1 cellular context compared by ENCODE assay signal in genomic region chr1:90831910-90832309, GRCh38.
TF ChIP-seq lines count a peak whose summit lies in the region.

No MANE protein-coding gene starts in this region.

TF ChIP-seq in HEK293, 187 proteins besides CTCF, POLR2A, EP300 and RAD21 (continued from another document and continues in another):
- no peak for TF ChIP-seq ZNF664 (tag by site-specific recombination; IDR thresholded peaks at IDR 0.05)
- peak; percentile 80 for TF ChIP-seq GLIS1 (tag by site-specific recombination; IDR thresholded peaks at IDR 0.05)
- peak; percentile 63; the same call in 1 of the 2 replicates for TF ChIP-seq GFI1B (tag by site-specific recombination; IDR thresholded peaks at IDR 0.05)
- peak; percentile 94 for TF ChIP-seq OSR2 (tag by site-specific recombination; IDR thresholded peaks at IDR 0.05)
- TF ChIP-seq ZNF639 (tag by site-specific recombination; IDR thresholded peaks at IDR 0.05), result peak; percentile 53; the same call in 1 of the 2 replicates
- TF ChIP-seq ZNF555 (tag by site-specific recombination; conservative IDR thresholded peaks at IDR 0.05), result no peak
- no peak for TF ChIP-seq ZNF76 (tag by site-specific recombination; IDR thresholded peaks at IDR 0.05; ENCODE audit: borderline replicate concordance, low read depth)
- no peak for TF ChIP-seq ZNF354C (tag by site-specific recombination; IDR thresholded peaks at IDR 0.05; ENCODE audit: borderline replicate concordance, low read depth)
- TF ChIP-seq ZNF366 (tag by site-specific recombination; conservative IDR thresholded peaks at IDR 0.05), result 0 out of 2 replicates have a peak, but pooled peaks have one; percentile 41
- TF ChIP-seq FEZF1 (tag by site-specific recombination; IDR thresholded peaks at IDR 0.05), result peak; percentile 90
- TF ChIP-seq, protein P1, sequence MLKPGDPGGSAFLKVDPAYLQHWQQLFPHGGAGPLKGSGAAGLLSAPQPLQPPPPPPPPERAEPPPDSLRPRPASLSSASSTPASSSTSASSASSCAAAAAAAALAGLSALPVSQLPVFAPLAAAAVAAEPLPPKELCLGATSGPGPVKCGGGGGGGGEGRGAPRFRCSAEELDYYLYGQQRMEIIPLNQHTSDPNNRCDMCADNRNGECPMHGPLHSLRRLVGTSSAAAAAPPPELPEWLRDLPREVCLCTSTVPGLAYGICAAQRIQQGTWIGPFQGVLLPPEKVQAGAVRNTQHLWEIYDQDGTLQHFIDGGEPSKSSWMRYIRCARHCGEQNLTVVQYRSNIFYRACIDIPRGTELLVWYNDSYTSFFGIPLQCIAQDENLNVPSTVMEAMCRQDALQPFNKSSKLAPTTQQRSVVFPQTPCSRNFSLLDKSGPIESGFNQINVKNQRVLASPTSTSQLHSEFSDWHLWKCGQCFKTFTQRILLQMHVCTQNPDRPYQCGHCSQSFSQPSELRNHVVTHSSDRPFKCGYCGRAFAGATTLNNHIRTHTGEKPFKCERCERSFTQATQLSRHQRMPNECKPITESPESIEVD (tag by site-specific recombination; IDR thresholded peaks at IDR 0.05), result peak; percentile 97
- TF ChIP-seq, protein P2, sequence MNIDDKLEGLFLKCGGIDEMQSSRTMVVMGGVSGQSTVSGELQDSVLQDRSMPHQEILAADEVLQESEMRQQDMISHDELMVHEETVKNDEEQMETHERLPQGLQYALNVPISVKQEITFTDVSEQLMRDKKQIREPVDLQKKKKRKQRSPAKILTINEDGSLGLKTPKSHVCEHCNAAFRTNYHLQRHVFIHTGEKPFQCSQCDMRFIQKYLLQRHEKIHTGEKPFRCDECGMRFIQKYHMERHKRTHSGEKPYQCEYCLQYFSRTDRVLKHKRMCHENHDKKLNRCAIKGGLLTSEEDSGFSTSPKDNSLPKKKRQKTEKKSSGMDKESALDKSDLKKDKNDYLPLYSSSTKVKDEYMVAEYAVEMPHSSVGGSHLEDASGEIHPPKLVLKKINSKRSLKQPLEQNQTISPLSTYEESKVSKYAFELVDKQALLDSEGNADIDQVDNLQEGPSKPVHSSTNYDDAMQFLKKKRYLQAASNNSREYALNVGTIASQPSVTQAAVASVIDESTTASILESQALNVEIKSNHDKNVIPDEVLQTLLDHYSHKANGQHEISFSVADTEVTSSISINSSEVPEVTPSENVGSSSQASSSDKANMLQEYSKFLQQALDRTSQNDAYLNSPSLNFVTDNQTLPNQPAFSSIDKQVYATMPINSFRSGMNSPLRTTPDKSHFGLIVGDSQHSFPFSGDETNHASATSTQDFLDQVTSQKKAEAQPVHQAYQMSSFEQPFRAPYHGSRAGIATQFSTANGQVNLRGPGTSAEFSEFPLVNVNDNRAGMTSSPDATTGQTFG (tag by site-specific recombination; IDR thresholded peaks at IDR 0.05; ENCODE audit: borderline replicate concordance), result no peak
- TF ChIP-seq ZNF26 (tag by site-specific recombination; IDR thresholded peaks at IDR 0.05), result no peak
- TF ChIP-seq, protein P3, sequence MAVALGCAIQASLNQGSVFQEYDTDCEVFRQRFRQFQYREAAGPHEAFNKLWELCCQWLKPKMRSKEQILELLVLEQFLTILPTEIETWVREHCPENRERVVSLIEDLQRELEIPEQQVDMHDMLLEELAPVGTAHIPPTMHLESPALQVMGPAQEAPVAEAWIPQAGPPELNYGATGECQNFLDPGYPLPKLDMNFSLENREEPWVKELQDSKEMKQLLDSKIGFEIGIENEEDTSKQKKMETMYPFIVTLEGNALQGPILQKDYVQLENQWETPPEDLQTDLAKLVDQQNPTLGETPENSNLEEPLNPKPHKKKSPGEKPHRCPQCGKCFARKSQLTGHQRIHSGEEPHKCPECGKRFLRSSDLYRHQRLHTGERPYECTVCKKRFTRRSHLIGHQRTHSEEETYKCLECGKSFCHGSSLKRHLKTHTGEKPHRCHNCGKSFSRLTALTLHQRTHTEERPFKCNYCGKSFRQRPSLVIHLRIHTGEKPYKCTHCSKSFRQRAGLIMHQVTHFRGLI (tag by site-specific recombination; IDR thresholded peaks at IDR 0.05), result no peak
- no peak for TF ChIP-seq ZNF521 (tag by site-specific recombination; IDR thresholded peaks at IDR 0.05)
- TF ChIP-seq ZNF274 (IDR thresholded peaks at IDR 0.05; ENCODE audit: low read length), result no peak
- TF ChIP-seq ZNF274 (tag by site-specific recombination; IDR thresholded peaks at IDR 0.05; ENCODE audit: borderline replicate concordance), result no peak
- no peak for TF ChIP-seq ZNF747 (tag by site-specific recombination; IDR thresholded peaks at IDR 0.05)
- TF ChIP-seq ZFP69B (tag by site-specific recombination; IDR thresholded peaks at IDR 0.05), result no peak
- TF ChIP-seq ZNF23 (tag by site-specific recombination; IDR thresholded peaks at IDR 0.05; ENCODE audit: borderline replicate concordance), result no peak
- TF ChIP-seq, protein P4, sequence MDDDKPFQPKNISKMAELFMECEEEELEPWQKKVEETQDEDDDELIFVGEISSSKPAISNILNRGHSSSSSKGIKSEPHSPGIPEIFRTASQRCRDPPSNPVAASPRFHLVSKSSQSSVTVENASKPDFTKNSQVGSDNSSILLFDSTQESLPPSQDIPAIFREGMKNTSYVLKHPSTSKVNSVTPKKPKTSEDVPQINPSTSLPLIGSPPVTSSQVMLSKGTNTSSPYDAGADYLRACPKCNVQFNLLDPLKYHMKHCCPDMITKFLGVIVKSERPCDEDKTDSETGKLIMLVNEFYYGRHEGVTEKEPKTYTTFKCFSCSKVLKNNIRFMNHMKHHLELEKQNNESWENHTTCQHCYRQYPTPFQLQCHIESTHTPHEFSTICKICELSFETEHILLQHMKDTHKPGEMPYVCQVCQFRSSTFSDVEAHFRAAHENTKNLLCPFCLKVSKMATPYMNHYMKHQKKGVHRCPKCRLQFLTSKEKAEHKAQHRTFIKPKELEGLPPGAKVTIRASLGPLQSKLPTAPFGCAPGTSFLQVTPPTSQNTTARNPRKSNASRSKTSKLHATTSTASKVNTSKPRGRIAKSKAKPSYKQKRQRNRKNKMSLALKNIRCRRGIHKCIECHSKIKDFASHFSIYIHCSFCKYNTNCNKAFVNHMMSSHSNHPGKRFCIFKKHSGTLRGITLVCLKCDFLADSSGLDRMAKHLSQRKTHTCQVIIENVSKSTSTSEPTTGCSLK (tag by site-specific recombination; IDR thresholded peaks at IDR 0.05), result no peak
- peak; percentile 70 for TF ChIP-seq IKZF3 (tag by site-specific recombination; IDR thresholded peaks at IDR 0.05)
- TF ChIP-seq, protein P5, sequence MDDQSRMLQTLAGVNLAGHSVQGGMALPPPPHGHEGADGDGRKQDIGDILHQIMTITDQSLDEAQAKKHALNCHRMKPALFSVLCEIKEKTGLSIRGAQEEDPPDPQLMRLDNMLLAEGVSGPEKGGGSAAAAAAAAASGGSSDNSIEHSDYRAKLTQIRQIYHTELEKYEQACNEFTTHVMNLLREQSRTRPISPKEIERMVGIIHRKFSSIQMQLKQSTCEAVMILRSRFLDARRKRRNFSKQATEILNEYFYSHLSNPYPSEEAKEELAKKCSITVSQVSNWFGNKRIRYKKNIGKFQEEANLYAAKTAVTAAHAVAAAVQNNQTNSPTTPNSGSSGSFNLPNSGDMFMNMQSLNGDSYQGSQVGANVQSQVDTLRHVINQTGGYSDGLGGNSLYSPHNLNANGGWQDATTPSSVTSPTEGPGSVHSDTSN (CRISPR knock-in tag; IDR thresholded peaks at IDR 0.05), result no peak
- no peak for TF ChIP-seq ZNF548 (tag by site-specific recombination; IDR thresholded peaks at IDR 0.05)
- no peak for TF ChIP-seq ZNF530 (tag by site-specific recombination; IDR thresholded peaks at IDR 0.05; ENCODE audit: low read depth)
- TF ChIP-seq INSM2 (tag by site-specific recombination; IDR thresholded peaks at IDR 0.05), result peak; percentile 55
- no peak for TF ChIP-seq KLF8 (tag by site-specific recombination; IDR thresholded peaks at IDR 0.05)
- no peak for TF ChIP-seq ZBTB7A (tag by site-specific recombination; IDR thresholded peaks at IDR 0.05; ENCODE audit: low read depth)
- no peak for TF ChIP-seq ZNF580 (tag by site-specific recombination; IDR thresholded peaks at IDR 0.05)
- TF ChIP-seq MZF1 (tag by site-specific recombination; IDR thresholded peaks at IDR 0.05; ENCODE audit: borderline replicate concordance), result no peak
- TF ChIP-seq ZEB2 (tag by site-specific recombination; IDR thresholded peaks at IDR 0.05), result peak; percentile 78
- peak; percentile 100 for TF ChIP-seq SP7 (tag by site-specific recombination; IDR thresholded peaks at IDR 0.05)
- peak; percentile 70 for TF ChIP-seq ZNF629 (tag by site-specific recombination; IDR thresholded peaks at IDR 0.05)
- TF ChIP-seq, protein P6, sequence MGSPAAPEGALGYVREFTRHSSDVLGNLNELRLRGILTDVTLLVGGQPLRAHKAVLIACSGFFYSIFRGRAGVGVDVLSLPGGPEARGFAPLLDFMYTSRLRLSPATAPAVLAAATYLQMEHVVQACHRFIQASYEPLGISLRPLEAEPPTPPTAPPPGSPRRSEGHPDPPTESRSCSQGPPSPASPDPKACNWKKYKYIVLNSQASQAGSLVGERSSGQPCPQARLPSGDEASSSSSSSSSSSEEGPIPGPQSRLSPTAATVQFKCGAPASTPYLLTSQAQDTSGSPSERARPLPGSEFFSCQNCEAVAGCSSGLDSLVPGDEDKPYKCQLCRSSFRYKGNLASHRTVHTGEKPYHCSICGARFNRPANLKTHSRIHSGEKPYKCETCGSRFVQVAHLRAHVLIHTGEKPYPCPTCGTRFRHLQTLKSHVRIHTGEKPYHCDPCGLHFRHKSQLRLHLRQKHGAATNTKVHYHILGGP (tag by site-specific recombination; IDR thresholded peaks at IDR 0.05), result 0 out of 2 replicates have a peak, but pooled peaks have one; percentile 18
- TF ChIP-seq ZNF146 (tag by site-specific recombination; IDR thresholded peaks at IDR 0.05), result 0 out of 2 replicates have a peak, but pooled peaks have one; percentile 3
- TF ChIP-seq ZNF596 (tag by site-specific recombination; IDR thresholded peaks at IDR 0.05), result no peak
- TF ChIP-seq WT1 (tag by site-specific recombination; IDR thresholded peaks at IDR 0.05), result peak; percentile 65
- no peak for TF ChIP-seq ELK4 (IDR thresholded peaks at IDR 0.05; ENCODE audit: borderline replicate concordance, low read depth, low read length)
- peak; percentile 92 for TF ChIP-seq TRIM28 (IDR thresholded peaks at IDR 0.05; ENCODE audit: borderline replicate concordance, low read length)
- 0 out of 2 replicates have a peak, but pooled peaks have one; percentile 42 for TF ChIP-seq ZNF335 (tag by site-specific recombination; conservative IDR thresholded peaks at IDR 0.05)
- TF ChIP-seq ZNF600 (tag by site-specific recombination; IDR thresholded peaks at IDR 0.05), result 0 out of 2 replicates have a peak, but pooled peaks have one; percentile 34
